4 cellular contexts compared by ENCODE assay signal in the genomic region with DNA sequence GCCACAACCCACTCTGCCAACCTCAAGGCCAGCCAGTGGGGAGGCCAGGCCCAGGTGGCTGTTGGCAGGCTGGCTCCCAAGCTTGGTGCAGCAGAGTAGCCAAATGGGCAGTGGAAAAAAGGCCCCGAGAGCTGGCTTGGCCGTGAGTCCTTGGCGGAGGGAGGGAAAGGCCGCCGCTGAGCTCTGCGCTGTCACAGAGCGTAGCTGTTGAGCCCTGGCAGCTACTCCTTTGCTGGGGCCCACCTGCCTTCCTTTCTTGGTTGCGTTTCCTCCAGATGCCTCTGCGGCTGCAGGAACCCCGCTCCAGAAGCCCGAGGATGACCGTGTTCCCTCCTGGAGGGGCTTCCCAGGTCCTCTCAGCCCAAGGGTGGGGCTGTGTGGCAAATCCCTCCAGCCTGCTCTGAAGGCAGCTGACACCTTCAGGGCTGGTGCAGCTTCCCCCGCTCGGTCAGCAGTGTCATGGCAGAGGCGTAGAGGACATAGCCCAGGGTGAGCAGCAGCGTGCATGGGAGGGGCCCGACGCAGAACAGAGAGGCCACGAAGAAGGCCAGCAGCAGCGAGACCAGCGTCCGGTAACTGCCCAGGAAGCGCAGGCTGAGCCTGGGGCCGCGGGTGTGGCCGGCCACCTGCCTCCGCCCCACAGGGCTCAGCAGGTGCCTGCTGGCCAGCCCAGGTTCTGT. TPM values are rescaled to one million over a fixed set of nuclear protein-coding genes. Genes with fewer than 3 reads are reported as not detected.
"Had no signal": no experiment of that assay in that cellular context is flagged by ENCODE, and none has a peak within 500 bp of the region (broad histone marks: within the 10 kb centered on the region; RNA-seq: fewer than 3 reads in every experiment).

No MANE protein-coding gene starts in this region.

RNA-seq across cellular contexts. Expression of a gene that starts 23.3 kb away (rescaled TPM):
- total RNA-seq: IMR-90, M059J had no signal
- polyA plus RNA-seq: IMR-90 had no signal

RNA-seq across cellular contexts. Expression of a gene that starts 46.0 kb away (rescaled TPM):
- total RNA-seq: HepG2, IMR-90, M059J, SJCRH30 had no signal
- polyA plus RNA-seq: HepG2, IMR-90 had no signal
